In genomic region chr19:34188388-34188787, GRCh38 we compare ENCODE assay signal across 19 cellular contexts. TPM values are rescaled to one million over a fixed set of nuclear protein-coding genes. Genes with fewer than 3 reads are reported as not detected.
DNase-seq lines count a peak whose midpoint lies in the region; ATAC-seq and TF ChIP-seq lines count a peak whose summit lies in the region.
"Had no signal": no experiment of that assay in that cellular context is flagged by ENCODE, and none has a peak within 500 bp of the region (broad histone marks: within the 10 kb centered on the region; RNA-seq: fewer than 3 reads in every experiment).

No MANE protein-coding gene starts in this region.

- TF ChIP-seq CTCF in MCF 10A (IDR thresholded peaks at IDR 0.05; ENCODE audit: unreplicated experiment) (no peak), mammary epithelial cell (conservative IDR thresholded peaks at IDR 0.05 in 1 of 2, IDR thresholded peaks at IDR 0.05 in 1 of 2; ENCODE audit: extremely low read depth in 1 of 2, insufficient read depth in 1 of 2, low read depth in 1 of 2, low read length in 2 of 2) (no peak), esophagus squamous epithelium (IDR thresholded peaks at IDR 0.05) (no peak)

- H3K4me3 Mint-ChIP-seq in MCF 10A (ENCODE audit: unreplicated experiment), result no peak overlapping the region
- peak overlapping the region; percentile 11 to 17 (median 17) for H3K4me3 Mint-ChIP-seq in T-cell
- H3K4me3 Mint-ChIP-seq: activated B cell treated with CpG ODN at 0.5 μM for 24 hours; activated T-helper 17 cell treated with anti-CD3 and anti-CD28 coated beads, Interleukin-2, amount 50 U/mL, for 72 hours; nephron progenitor cell had no signal

- 95% methylated on average over 4 of the region's 4 CpGs for WGBS in mammary epithelial cell (ENCODE audit: low coverage, missing lambda C conversion rate)
- WGBS in esophagus squamous epithelium, 2 donors, result 70 to 72% methylated on average over 4 of the region's 4 CpGs

- H3K36me3 ChIP-seq in mammary epithelial cell (ENCODE audit: insufficient read depth, low read length) (no peaks in the 10 kb centered on the region), subcutaneous abdominal adipose tissue (ENCODE audit: control insufficient read depth in 5 of 5, insufficient read depth in 5 of 5, low read length in 5 of 5) (no peaks in the 10 kb centered on the region), esophagus squamous epithelium (peaks cover 0 to 9% (median 0%) of the 10 kb centered on the region in 3 donors)
- H3K36me3 ChIP-seq: stomach, uterus had no signal

- POLR2A ChIA-PET in MCF 10A (lab: Yijun Ruan, JAX), result interaction anchor here (2.1 kb wide), 1 partner anchor 16 kb away, joined by 8 read pairs; the partner anchor contains the start of gene LSM14A
- POLR2A ChIA-PET in T-cell (lab: Charles Lee), result interaction anchor here in 1 of 2 donors (0.6 to 0.8 kb wide), 2 partner anchors 73 to 97 kb away, joined by 3 to 6 read pairs; no protein-coding TSS in a partner anchor

- H3K9me3 Mint-ChIP-seq in MCF 10A (ENCODE audit: unreplicated experiment), result no peaks in the 10 kb centered on the region
- H3K9me3 Mint-ChIP-seq in T-cell, result no peaks in the 10 kb centered on the region
- H3K9me3 Mint-ChIP-seq: activated B cell treated with CpG ODN at 0.5 μM for 24 hours; activated T-helper 17 cell treated with anti-CD3 and anti-CD28 coated beads, Interleukin-2, amount 50 U/mL, for 72 hours had no signal

- H3K27me3 Mint-ChIP-seq in MCF 10A (ENCODE audit: insufficient read depth, unreplicated experiment), result no peaks in the 10 kb centered on the region
- H3K27me3 Mint-ChIP-seq in T-cell, result no peaks in the 10 kb centered on the region
- H3K27me3 Mint-ChIP-seq: activated B cell treated with CpG ODN at 0.5 μM for 24 hours; activated T-helper 17 cell treated with anti-CD3 and anti-CD28 coated beads, Interleukin-2, amount 50 U/mL, for 72 hours had no signal

- peak; percentile 31 for DNase-seq in MCF 10A (ENCODE audit: unreplicated experiment)
- DNase-seq in mammary epithelial cell, result no peak
- DNase-seq in T-cell, result no peak
- no peak for DNase-seq in left lobe of liver (ENCODE audit: low spot score)
- no peak for DNase-seq in occipital lobe (lab: John Stamatoyannopoulos, UW)
- no peak for DNase-seq in esophagus squamous epithelium (lab: John Stamatoyannopoulos, UW)
- DNase-seq: activated B cell treated with CpG ODN at 0.5 μM for 24 hours; activated CD8-positive, alpha-beta memory T cell treated with anti-CD3 and anti-CD28 coated beads for 24 hours; MM.1S; NCI-H2081 treated with DMSO at 0.1 percent for 48 hours; NCI-H526; nephron progenitor cell; stomach; uterus had no signal

- ATAC-seq in T-cell (replicated peaks in 1 of 4), result no peak
- peak; percentile 24 for ATAC-seq in left lobe of liver
- ATAC-seq in HG02938 (IDR thresholded peaks at IDR 0.05; ENCODE audit: unreplicated experiment), result no peak
- ATAC-seq: activated T-helper 17 cell treated with anti-CD3 and anti-CD28 coated beads, Interleukin-2, amount 50 U/mL, for 72 hours; gastroesophageal sphincter; Panc1 had no signal

- H3K36me3 Mint-ChIP-seq in MCF 10A (ENCODE audit: insufficient read depth, unreplicated experiment), result peaks cover 3% of the 10 kb centered on the region
- peaks cover 7% of the 10 kb centered on the region for H3K36me3 Mint-ChIP-seq in T-cell

- H3K4me3 ChIP-seq in mammary epithelial cell (replicated peaks in 1 of 3; ENCODE audit: insufficient read depth in 1 of 3, low read depth in 2 of 3, low read length in 3 of 3) (no peak overlapping the region), subcutaneous abdominal adipose tissue (ENCODE audit: low read depth in 1 of 5, low read length in 5 of 5) (no peak overlapping the region), esophagus squamous epithelium (no peak overlapping the region)
- H3K4me3 ChIP-seq: gastroesophageal sphincter, stomach, uterus had no signal

- H3K9ac ChIP-seq in mammary epithelial cell (ENCODE audit: insufficient read depth, low read length) (no peak overlapping the region), subcutaneous abdominal adipose tissue (ENCODE audit: low read length in 5 of 5) (no peak overlapping the region)

- peaks cover 21% of the 10 kb centered on the region for H4K20me1 ChIP-seq in mammary epithelial cell (ENCODE audit: insufficient read depth, low read length)

- H3K27ac ChIP-seq in mammary epithelial cell (ENCODE audit: insufficient read depth, low read depth, low read length), result no peak overlapping the region
- H3K27ac ChIP-seq in subcutaneous abdominal adipose tissue (ENCODE audit: low read depth, low read length), result peak overlapping the region; percentile 20
- no peak overlapping the region for H3K27ac ChIP-seq in esophagus squamous epithelium
- H3K27ac ChIP-seq: gastroesophageal sphincter, stomach, uterus had no signal

- in situ Hi-C loops in mammary epithelial cell (cut with MboI; ENCODE audit: low sequenced_read_pairs in 2 of 2), result no loop called here

- no peak overlapping the region for H3K27ac Mint-ChIP-seq in MCF 10A (ENCODE audit: low read depth, unreplicated experiment)
- H3K27ac Mint-ChIP-seq in T-cell, result no peak overlapping the region
- H3K27ac Mint-ChIP-seq: activated B cell treated with CpG ODN at 0.5 μM for 24 hours; activated T-helper 17 cell treated with anti-CD3 and anti-CD28 coated beads, Interleukin-2, amount 50 U/mL, for 72 hours; nephron progenitor cell had no signal

- H3K79me2 ChIP-seq in mammary epithelial cell (ENCODE audit: insufficient read depth, low read length), result peaks cover 100% of the 10 kb centered on the region

- H3K4me1 ChIP-seq in mammary epithelial cell (ENCODE audit: insufficient read depth, low read length) (no peaks in the 10 kb centered on the region), subcutaneous abdominal adipose tissue (ENCODE audit: control insufficient read depth in 5 of 5, insufficient read depth in 5 of 5, low read length in 5 of 5) (peaks cover 3 to 56% (median 45%) of the 10 kb centered on the region in 5 donors), esophagus squamous epithelium (peaks cover 0 to 90% (median 31%) of the 10 kb centered on the region in 3 donors)

- CTCF ChIA-PET in MCF 10A (lab: Yijun Ruan, JAX) (interaction anchor here (0.9 to 2.1 kb wide), 6 partner anchors 10 to 148 kb away, joined by 3 to 6 read pairs (median 3); no protein-coding TSS in a partner anchor), mammary epithelial cell (lab: Charles Lee; ENCODE audit: low non-redundant PET) (no interaction called here), T-cell (lab: Charles Lee) (interaction anchor here (1.0 to 1.2 kb wide), 2 partner anchors 10 to 11 kb away, joined by 3 to 10 read pairs; no protein-coding TSS in a partner anchor)

- no peak overlapping the region for H3K4me2 ChIP-seq in mammary epithelial cell (ENCODE audit: insufficient read depth, low read depth, low read length)

- dilution Hi-C loops in mammary epithelial cell (cut with HindIII; ENCODE audit: low sequenced_read_pairs), result no loop called here

- H3K4me1 Mint-ChIP-seq in MCF 10A (ENCODE audit: insufficient read depth, unreplicated experiment) (peaks cover 33% of the 10 kb centered on the region), T-cell (peaks cover 76 to 85% (median 83%) of the 10 kb centered on the region in 3 donors)

- intact Hi-C loops in MCF 10A (cut with micrococcal nuclease), result no loop called here
- intact Hi-C loops in mammary epithelial cell (cut with micrococcal nuclease), result no loop called here
- intact Hi-C loops in esophagus squamous epithelium (cut with DNase I), result no loop called here

- no peak overlapping the region for H2AFZ ChIP-seq in mammary epithelial cell (ENCODE audit: low read depth, low read length)

- H3K27me3 ChIP-seq in mammary epithelial cell (ENCODE audit: insufficient read depth, low read length), result no peaks in the 10 kb centered on the region
- H3K27me3 ChIP-seq in subcutaneous abdominal adipose tissue (ENCODE audit: control insufficient read depth in 5 of 5, insufficient read depth in 4 of 5, low read length in 5 of 5), result no peaks in the 10 kb centered on the region
- H3K27me3 ChIP-seq in esophagus squamous epithelium, result no peaks in the 10 kb centered on the region
- H3K27me3 ChIP-seq: gastroesophageal sphincter, stomach, uterus had no signal

- H3K9me3 ChIP-seq in mammary epithelial cell (replicated peaks; ENCODE audit: insufficient read depth, low read length) (no peaks in the 10 kb centered on the region), subcutaneous abdominal adipose tissue (ENCODE audit: control insufficient read depth in 5 of 5, low read length in 5 of 5) (no peaks in the 10 kb centered on the region), esophagus squamous epithelium (no peaks in the 10 kb centered on the region)
- H3K9me3 ChIP-seq: gastroesophageal sphincter, stomach, uterus had no signal

- no TSS peak for BruUV-seq in MCF 10A (replicated peaks; lab: Mats Ljungman, UMichigan)
- no TSS peak for BruUV-seq in mammary epithelial cell (replicated peaks; lab: Mats Ljungman, UMichigan)

- no peak for TF ChIP-seq POLR2A in esophagus squamous epithelium (IDR thresholded peaks at IDR 0.05)

RNA-seq across cellular contexts. Expression of gene LSM14A, which starts 16.1 kb away (rescaled TPM):
- total RNA-seq in MCF 10A (2022) (93.7 and 100 TPM in 2 replicates), mammary epithelial cell (10 to 100 TPM; 57.3 to 83.4 TPM), T-cell (100 to 1,000 TPM; 135 to 180 (median 159) TPM), left lobe of liver (34.1 TPM), occipital lobe (69.1 TPM), esophagus squamous epithelium (100 to 1,000 TPM in 1 of 4 donors, 10 to 100 TPM in 3; 51.5 to 110 (median 62.9) TPM)
- 63.4 TPM for polyA plus RNA-seq in mammary epithelial cell
- 155 TPM for polyA minus RNA-seq in mammary epithelial cell
